7 cellular contexts compared by ENCODE assay signal in the genomic region with DNA sequence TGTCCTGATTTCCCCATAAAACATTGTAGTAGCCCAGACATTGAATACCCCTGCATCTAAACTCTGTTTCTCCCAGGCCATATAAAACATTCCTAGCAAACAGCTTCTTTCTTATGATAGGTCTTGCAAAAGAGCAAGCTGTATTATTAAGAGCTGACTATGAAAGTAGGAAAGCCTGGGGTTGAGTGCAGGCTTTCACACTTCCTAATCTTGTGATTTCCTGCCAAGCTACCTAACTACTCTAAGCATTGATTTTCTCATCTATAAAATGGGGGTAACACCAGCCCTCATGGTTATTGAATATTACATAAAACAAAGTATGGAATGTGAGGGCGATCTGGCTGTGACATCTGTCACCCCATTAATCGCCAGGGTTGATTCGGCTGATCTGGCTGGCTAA.
"Had no signal": no experiment of that assay in that cellular context is flagged by ENCODE, and none has a peak within 500 bp of the region (broad histone marks: within the 10 kb centered on the region; RNA-seq: fewer than 3 reads in every experiment).

No MANE protein-coding gene starts in this region.

- H3K27ac Mint-ChIP-seq: GM23338, H9 had no signal

- DNase-seq: H9, HCEC 1CT, IMR-90 had no signal

- H3K4me3 ChIP-seq: GM23338 had no signal

- H3K9me3 Mint-ChIP-seq: GM23338, H9 had no signal

- H2AFZ ChIP-seq: GM23338 had no signal

- FAIRE-seq: H1, H54, HTR-8/SVneo had no signal

- H3K4me2 ChIP-seq: GM23338 had no signal

- ATAC-seq: GM23338 had no signal

- H3K4me3 Mint-ChIP-seq: GM23338, H9 had no signal
